ENCODE assay signal across 9 cellular contexts in genomic region chr1:161226320-161226711, GRCh38. TPM values are rescaled to one million over a fixed set of nuclear protein-coding genes. Genes with fewer than 3 reads are reported as not detected.
DNase-seq lines count a peak whose midpoint lies in the region; ATAC-seq and TF ChIP-seq lines count a peak whose summit lies in the region.
"Had no signal": no experiment of that assay in that cellular context is flagged by ENCODE, and none has a peak within 500 bp of the region (broad histone marks: within the 10 kb centered on the region; RNA-seq: fewer than 3 reads in every experiment).

No MANE protein-coding gene starts in this region.

- H3K4me3 ChIP-seq in Karpas-422 (ENCODE audit: low read length) = peak overlapping the region; percentile 79
- H3K4me3 ChIP-seq in naive thymus-derived CD4-positive, alpha-beta T cell (ENCODE audit: low read length) = peak overlapping the region; percentile 73

- CTCF ChIA-PET in naive thymus-derived CD4-positive, alpha-beta T cell (lab: Charles Lee) = interaction anchor here (0.6 to 8.2 kb wide), 31 partner anchors 10 to 229 kb away, joined by 3 to 91 read pairs (median 5); partner anchors contain the start of genes B4GALT3, CFAP126, FCER1G and NDUFS2

- H3K9me2 ChIP-seq in Karpas-422 (replicated peaks; ENCODE audit: insufficient read depth, low read length) = no peaks in the 10 kb centered on the region

- H3K36me3 ChIP-seq in Karpas-422 (ENCODE audit: insufficient read depth, low read length) = peaks cover 12% of the 10 kb centered on the region; the same call in 1 of the 2 replicates
- H3K36me3 ChIP-seq in naive thymus-derived CD4-positive, alpha-beta T cell (ENCODE audit: control insufficient read depth in 2 of 3, insufficient read depth in 3 of 3, low read length in 3 of 3) = peaks cover 0 to 26% (median 0%) of the 10 kb centered on the region in 3 experiments

- peak overlapping the region; percentile 73 for H3K9ac ChIP-seq in Karpas-422 (ENCODE audit: low read length)

- ATAC-seq in naive thymus-derived CD4-positive, alpha-beta T cell = no peak
- ATAC-seq in GM19455 (IDR thresholded peaks at IDR 0.05; ENCODE audit: unreplicated experiment) = no peak
- no peak for ATAC-seq in HG02852 (IDR thresholded peaks at IDR 0.05; ENCODE audit: unreplicated experiment)

- POLR2A ChIA-PET in naive thymus-derived CD4-positive, alpha-beta T cell (lab: Charles Lee) = interaction anchor here (0.9 to 16.8 kb wide), 16 partner anchors 10 to 205 kb away, joined by 3 to 508 read pairs (median 6); partner anchors contain the start of genes ADAMTS4, B4GALT3, F11R and FCER1G

- H3K79me2 ChIP-seq in Karpas-422 (ENCODE audit: low read length) = 0 out of 2 replicates have a peak, but pooled peaks cover 4% of the 10 kb centered on the region

- peak overlapping the region; percentile 87 for H3K4me2 ChIP-seq in Karpas-422 (ENCODE audit: low read depth, low read length, poor library complexity, severe bottlenecking)

- H3K27me3 ChIP-seq in Karpas-422 (ENCODE audit: low read length) = no peaks in the 10 kb centered on the region
- H3K27me3 ChIP-seq in naive thymus-derived CD4-positive, alpha-beta T cell (ENCODE audit: control insufficient read depth in 2 of 2, insufficient read depth in 2 of 2, low read length in 2 of 2) = no peaks in the 10 kb centered on the region

- intact Hi-C loops in naive thymus-derived CD4-positive, alpha-beta T cell (cut with micrococcal nuclease) = loop anchor here (2.0 to 10.0 kb wide), 6 partner anchors 88 to 962 kb away; partner anchors contain the start of genes CFAP126 (in 1 of the 2), DCAF8 (in 1 of the 2), SDHC (in 1 of the 2) and USF1 (in 1 of the 2)

- no peak for TF ChIP-seq CTCF in C4-2B (conservative IDR thresholded peaks at IDR 0.05)

- peaks cover 19 to 54% (median 41%) of the 10 kb centered on the region in 7 donors for H3K4me1 Mint-ChIP-seq in naive thymus-derived CD4-positive, alpha-beta T cell

- H3K4me3 Mint-ChIP-seq in naive thymus-derived CD4-positive, alpha-beta T cell = peak overlapping the region; percentile 89 to 100 (median 98)

- no peaks in the 10 kb centered on the region for H3K9me3 Mint-ChIP-seq in naive thymus-derived CD4-positive, alpha-beta T cell

- H3K27me3 Mint-ChIP-seq in naive thymus-derived CD4-positive, alpha-beta T cell = no peaks in the 10 kb centered on the region

- no peaks in the 10 kb centered on the region for H3K9me3 ChIP-seq in Karpas-422 (ENCODE audit: low read length)
- H3K9me3 ChIP-seq in naive thymus-derived CD4-positive, alpha-beta T cell (ENCODE audit: control insufficient read depth in 2 of 3, low read length in 3 of 3) = no peaks in the 10 kb centered on the region

- H2AFZ ChIP-seq in Karpas-422 (ENCODE audit: low read length) = no peak overlapping the region

- peak overlapping the region; percentile 69 to 99 (median 97) for H3K27ac Mint-ChIP-seq in naive thymus-derived CD4-positive, alpha-beta T cell

- H4K20me1 ChIP-seq in Karpas-422 (ENCODE audit: insufficient read depth, low read depth, low read length) = no peaks in the 10 kb centered on the region

- H3K27ac ChIP-seq in C4-2B = peak overlapping the region; percentile 88
- peak overlapping the region; percentile 43 for H3K27ac ChIP-seq in Karpas-422 (ENCODE audit: low read length)
- peak overlapping the region; percentile 92 for H3K27ac ChIP-seq in cingulate gyrus (ENCODE audit: low read depth, low read length)
- peak overlapping the region; percentile 70 for H3K27ac ChIP-seq in naive thymus-derived CD4-positive, alpha-beta T cell (ENCODE audit: low read depth, low read length)

- H3K4me1 ChIP-seq in Karpas-422 (ENCODE audit: low read length) = peaks cover 20% of the 10 kb centered on the region
- peaks cover 8 to 24% of the 10 kb centered on the region in 2 donors for H3K4me1 ChIP-seq in naive thymus-derived CD4-positive, alpha-beta T cell (ENCODE audit: control insufficient read depth in 2 of 2, insufficient read depth in 2 of 2, low read length in 2 of 2)

- peaks cover 0 to 13% (median 3%) of the 10 kb centered on the region in 5 donors for H3K36me3 Mint-ChIP-seq in naive thymus-derived CD4-positive, alpha-beta T cell

- peak; percentile 70 for DNase-seq in Karpas-422
- DNase-seq in naive thymus-derived CD4-positive, alpha-beta T cell = peak in 1 of 9 donors; percentile 30
- no peak for DNase-seq in NCI-H524 treated with DMSO at 0.1 percent for 48 hours (lab: John Stamatoyannopoulos, UW)
- no peak for DNase-seq in dermis blood vessel endothelial cell

RNA-seq across cellular contexts. Expression of gene TOMM40L, which starts 0.5 kb away (rescaled TPM):
- total RNA-seq in Karpas-422 (2014; rRNA removed; shearing (Covaris generic); ENCODE audit: low replicate concordance) = 9.5 and 12.6 TPM in 2 replicates
- total RNA-seq in naive thymus-derived CD4-positive, alpha-beta T cell = 10 to 100 TPM in 4 of 5 experiments, 1 to 10 TPM in 1; 8.9 to 24.3 (median 11.8) TPM
- polyA plus RNA-seq in naive thymus-derived CD4-positive, alpha-beta T cell = 1 to 10 TPM; 6.0 to 6.4 TPM
- total RNA-seq in dermis blood vessel endothelial cell = 14.8 and 23.6 TPM in 2 replicates

RNA-seq across cellular contexts. Expression of gene APOA2, which starts 2.9 kb away (rescaled TPM):
- not detected in 2 replicates for total RNA-seq in Karpas-422 (2014; rRNA removed; shearing (Covaris generic); ENCODE audit: low replicate concordance)
- total RNA-seq in naive thymus-derived CD4-positive, alpha-beta T cell = not detected
- polyA plus RNA-seq in naive thymus-derived CD4-positive, alpha-beta T cell = not detected
- not detected in 2 replicates for total RNA-seq in dermis blood vessel endothelial cell
- total RNA-seq: renal cortical epithelial cell had no signal

RNA-seq across cellular contexts. Expression of gene FCER1G, which starts 11.2 kb away (rescaled TPM):
- total RNA-seq in Karpas-422 (2014; rRNA removed; shearing (Covaris generic); ENCODE audit: low replicate concordance) = not detected in 2 replicates
- 100 to 1,000 TPM in 1 of 5 experiments, 10 to 100 TPM in 3, 1 to 10 TPM in 1; 2.6 to 171 (median 14.5) TPM for total RNA-seq in naive thymus-derived CD4-positive, alpha-beta T cell
- polyA plus RNA-seq in naive thymus-derived CD4-positive, alpha-beta T cell = 1 to 10 TPM; 2.7 to 5.1 TPM
- total RNA-seq in dermis blood vessel endothelial cell = 0.19 TPM in 1 of 2 replicates, not detected in the other
- total RNA-seq: renal cortical epithelial cell had no signal

RNA-seq across cellular contexts. Expression of gene NR1I3, which starts 11.7 kb away (rescaled TPM):
- not detected in 2 replicates for total RNA-seq in Karpas-422 (2014; rRNA removed; shearing (Covaris generic); ENCODE audit: low replicate concordance)
- total RNA-seq in naive thymus-derived CD4-positive, alpha-beta T cell = not detected
- not detected for polyA plus RNA-seq in naive thymus-derived CD4-positive, alpha-beta T cell
- total RNA-seq in dermis blood vessel endothelial cell = not detected in 2 replicates
- total RNA-seq: renal cortical epithelial cell had no signal

RNA-seq across cellular contexts. Expression of gene NDUFS2, which starts 24.1 kb away (rescaled TPM):
- 134 and 167 TPM in 2 replicates for total RNA-seq in Karpas-422 (2014; rRNA removed; shearing (Covaris generic); ENCODE audit: low replicate concordance)
- 100 to 1,000 TPM in 2 of 5 experiments, 10 to 100 TPM in 3; 64.1 to 131 (median 85.3) TPM for total RNA-seq in naive thymus-derived CD4-positive, alpha-beta T cell
- polyA plus RNA-seq in naive thymus-derived CD4-positive, alpha-beta T cell = 100 to 1,000 TPM in 1 of 2 donors, 10 to 100 TPM in 1; 94.6 to 102 TPM
- 154 and 208 TPM in 2 replicates for total RNA-seq in dermis blood vessel endothelial cell
